ENCODE assay signal across 18 cellular contexts in genomic region chr10:58712982-58713381, GRCh38.
DNase-seq lines count a peak whose midpoint lies in the region; ATAC-seq, FAIRE-seq and TF ChIP-seq lines count a peak whose summit lies in the region.
"Had no signal": no experiment of that assay in that cellular context is flagged by ENCODE, and none has a peak within 500 bp of the region (broad histone marks: within the 10 kb centered on the region; RNA-seq: fewer than 3 reads in every experiment).

No MANE protein-coding gene starts in this region.

- ATAC-seq in GM18858 (IDR thresholded peaks at IDR 0.05; ENCODE audit: unreplicated experiment) = no peak
- no peak for ATAC-seq in GM18502 (IDR thresholded peaks at IDR 0.05; ENCODE audit: poor library complexity, unreplicated experiment)
- ATAC-seq: activated T-helper 17 cell treated with anti-CD3 and anti-CD28 coated beads, Interleukin-2, amount 50 U/mL, for 72 hours; stimulated activated naive B cell treated with anti-CD40 and anti-IgM and Interleukin-4, amounts not matched to agents 10 μg/mL and 1 μg/mL and 100 μg/mL, for 72 hours had no signal

- in situ Hi-C loops in astrocyte of the cerebellum (cut with HindIII; ENCODE audit: low sequenced_read_pairs) = no loop called here

- H3K27ac ChIP-seq in 22Rv1 = no peak overlapping the region
- no peak overlapping the region for H3K27ac ChIP-seq in ascending aorta
- H3K27ac ChIP-seq: skin epidermis had no signal

- H3K9me3 ChIP-seq in ascending aorta = no peaks in the 10 kb centered on the region
- H3K9me3 ChIP-seq: MG63 had no signal

- intact Hi-C loops in ascending aorta (cut with DNase I) = no loop called here

- no peak overlapping the region for H3K4me3 ChIP-seq in astrocyte of the cerebellum (ENCODE audit: low read depth, low read length)
- no peak overlapping the region for H3K4me3 ChIP-seq in ascending aorta
- H3K4me3 ChIP-seq: MG63, skin epidermis had no signal

- H3K4me1 ChIP-seq in ascending aorta = peaks cover 0 to 8% of the 10 kb centered on the region in 2 donors

- DNase-seq in H54 (ENCODE audit: insufficient read length, low spot score) = no peak
- no peak for DNase-seq in astrocyte of the cerebellum (ENCODE audit: low read depth)
- peak; percentile 8 for DNase-seq in iris pigment epithelial cell (ENCODE audit: low read depth)
- no peak for DNase-seq in activated T-cell treated with anti-CD3 and anti-CD28 coated beads for 4 hours
- DNase-seq in ascending aorta (ENCODE audit: low spot score in 2 of 2) = no peak
- DNase-seq: activated CD4-positive, alpha-beta memory T cell treated with anti-CD3 and anti-CD28 coated beads for 36 hours; HCEC 1CT; MG63; NCI-H2081; NCI-H748 treated with DMSO at 0.1 percent for 48 hours; occipital lobe; Right ventricle myocardium superior; stimulated activated naive B cell treated with anti-CD40 and anti-IgM and Interleukin-4, amounts not matched to agents 10 μg/mL and 1 μg/mL and 100 μg/mL, for 72 hours had no signal

- no peaks in the 10 kb centered on the region for H3K36me3 ChIP-seq in ascending aorta
- H3K36me3 ChIP-seq: MG63 had no signal

- H3K27me3 ChIP-seq in ascending aorta = no peaks in the 10 kb centered on the region
- H3K27me3 ChIP-seq: MG63 had no signal

- peak; percentile 23 for FAIRE-seq in H54 (lab: Jason Lieb, UNC)

- TF ChIP-seq CTCF in 22Rv1 (IDR thresholded peaks at IDR 0.05) = 0 out of 2 replicates have a peak, but pooled peaks have one; percentile 9
- TF ChIP-seq CTCF in astrocyte of the cerebellum (IDR thresholded peaks at IDR 0.05; ENCODE audit: low read depth, low read length, missing control alignments) = peak; percentile 26
- no peak for TF ChIP-seq CTCF in ascending aorta (IDR thresholded peaks at IDR 0.05)

- no peak for TF ChIP-seq POLR2A in H54 (IDR thresholded peaks at IDR 0.05; ENCODE audit: low read depth, low read length)

Comparison
In these comparisons a context has a peak if more than half of its experiments do, and no peak if none do; other contexts are left out.
1. CTCF ChIP-seq: peak in 22Rv1 (single experiment) and astrocyte of the cerebellum (single experiment); none in ascending aorta (0 of 3).